In the genomic region with DNA sequence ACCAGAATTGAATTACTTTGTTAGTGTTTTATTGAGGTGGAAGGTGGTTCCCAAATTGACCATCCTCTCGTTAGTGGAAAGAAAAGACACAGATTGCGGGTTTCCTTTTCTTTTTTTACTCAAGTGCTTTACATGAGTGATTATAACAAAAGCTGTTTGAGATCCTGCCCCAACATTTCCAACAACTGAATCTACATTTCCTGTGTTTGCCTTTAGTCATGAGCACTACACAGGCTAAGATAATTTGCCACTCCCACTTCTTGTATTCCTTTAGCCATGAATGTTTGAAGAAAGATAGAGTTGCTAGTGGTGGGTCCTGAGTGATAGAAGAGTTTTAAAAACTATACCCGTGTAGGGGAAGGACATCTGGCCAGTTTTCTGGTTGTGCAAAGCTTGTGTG, we compare ENCODE assay signal across 18 cellular contexts. TPM values are rescaled to one million over a fixed set of nuclear protein-coding genes. Genes with fewer than 3 reads are reported as not detected.
"Had no signal": no experiment of that assay in that cellular context is flagged by ENCODE, and none has a peak within 500 bp of the region (broad histone marks: within the 10 kb centered on the region; RNA-seq: fewer than 3 reads in every experiment).

No MANE protein-coding gene starts in this region.

- H3K27ac ChIP-seq: right atrium auricular region, skin epidermis, tibial artery had no signal

- H3K27ac Mint-ChIP-seq: activated CD4-positive, alpha-beta memory T cell treated with anti-CD3 and anti-CD28 coated beads for 36 hours; activated naive CD8-positive, alpha-beta T cell; brain; immature natural killer cell; naive thymus-derived CD8-positive, alpha-beta T cell had no signal

- ATAC-seq: activated T-cell treated with anti-CD3 and anti-CD28 coated beads, Interleukin-2, amount 50 U/mL, for 4 hours; esophagus mucosa; naive thymus-derived CD8-positive, alpha-beta T cell had no signal

- H3K4me1 Mint-ChIP-seq: brain; immature natural killer cell; naive thymus-derived CD8-positive, alpha-beta T cell had no signal

- H3K36me3 ChIP-seq: right atrium auricular region, tibial artery had no signal

- H3K9me3 ChIP-seq: right atrium auricular region, tibial artery had no signal

- H3K4me3 ChIP-seq: right atrium auricular region, skin epidermis, tibial artery had no signal

- H3K27me3 ChIP-seq: right atrium auricular region, tibial artery had no signal

- H3K27me3 Mint-ChIP-seq: activated CD4-positive, alpha-beta memory T cell treated with anti-CD3 and anti-CD28 coated beads for 36 hours; activated naive CD8-positive, alpha-beta T cell; naive thymus-derived CD8-positive, alpha-beta T cell had no signal

- H3K4me1 ChIP-seq: right atrium auricular region, tibial artery had no signal

- H3K4me3 Mint-ChIP-seq: activated CD4-positive, alpha-beta memory T cell treated with anti-CD3 and anti-CD28 coated beads for 36 hours; activated naive CD8-positive, alpha-beta T cell; activated T-cell treated with anti-CD3 and anti-CD28 coated beads, Interleukin-2, amount 50 U/mL, for 4 hours; brain; immature natural killer cell; naive thymus-derived CD8-positive, alpha-beta T cell had no signal

- H3K36me3 Mint-ChIP-seq: activated CD4-positive, alpha-beta memory T cell treated with anti-CD3 and anti-CD28 coated beads for 36 hours; activated naive CD8-positive, alpha-beta T cell; brain; immature natural killer cell; naive thymus-derived CD8-positive, alpha-beta T cell had no signal

- DNase-seq: activated CD4-positive, alpha-beta memory T cell treated with anti-CD3 and anti-CD28 coated beads for 36 hours; activated CD4-positive, alpha-beta T cell treated with anti-CD3 and anti-CD28 coated beads for 1 hour; activated gamma-delta T cell; activated T-cell treated with anti-CD3 and anti-CD28 coated beads, Interleukin-2, amount 50 U/mL, for 4 hours; amygdala; cerebellar nuclear complex; dermis blood vessel endothelial cell; immature natural killer cell; naive thymus-derived CD8-positive, alpha-beta T cell; stimulated activated CD4-positive, alpha-beta T cell treated with anti-CD3 and anti-CD28 coated beads, Interleukin-4, amount 100 ng/mL, for 4 hours; tibial artery had no signal

RNA-seq across cellular contexts. Expression of a gene that starts 16.0 kb away (rescaled TPM):
- total RNA-seq: activated CD4-positive, alpha-beta memory T cell treated with anti-CD3 and anti-CD28 coated beads for 36 hours; activated T-cell treated with anti-CD3 and anti-CD28 coated beads, Interleukin-2, amount 50 U/mL, for 4 hours; lung microvascular endothelial cell; mononuclear cell; naive thymus-derived CD8-positive, alpha-beta T cell had no signal
- polyA plus RNA-seq: immature natural killer cell; naive thymus-derived CD8-positive, alpha-beta T cell had no signal
